12 cellular contexts compared by ENCODE assay signal in the genomic region with DNA sequence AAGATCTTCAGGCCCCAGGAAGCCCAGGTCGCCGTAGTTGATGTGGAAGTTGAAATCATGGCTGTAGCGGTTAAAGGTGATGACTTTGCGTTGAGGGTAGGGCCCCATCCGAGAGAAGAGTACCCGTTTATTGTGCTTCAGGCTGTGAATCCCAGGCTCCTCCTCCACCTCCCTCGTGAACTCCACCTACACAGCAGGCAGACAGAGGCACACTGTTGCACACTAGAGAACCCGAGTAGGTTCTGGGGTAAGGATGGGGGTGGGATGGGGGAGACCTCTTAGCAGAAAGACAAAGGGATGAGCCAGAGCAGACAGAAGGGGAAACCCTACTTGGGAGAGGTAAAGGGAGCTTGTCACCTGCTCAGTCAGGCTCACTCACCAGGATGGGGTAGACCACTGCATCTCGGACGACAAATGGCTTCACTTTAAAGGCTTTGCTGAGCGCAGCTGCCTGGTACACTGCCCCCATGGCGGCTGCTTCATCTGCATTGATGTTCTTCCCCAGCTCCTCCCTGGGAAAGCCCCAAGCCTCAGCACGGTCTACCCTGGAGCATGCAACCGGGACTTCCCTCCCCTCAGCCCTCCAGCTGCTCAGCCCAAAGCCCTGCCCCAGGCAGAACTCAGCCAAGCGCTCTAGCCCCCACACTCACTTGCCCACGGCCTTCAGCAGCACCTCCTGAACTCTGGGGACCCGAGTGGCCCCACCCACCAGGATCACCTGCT. TPM values are rescaled to one million over a fixed set of nuclear protein-coding genes. Genes with fewer than 3 reads are reported as not detected.
DNase-seq lines count a peak whose midpoint lies in the region; ATAC-seq lines count a peak whose summit lies in the region.
"Had no signal": no experiment of that assay in that cellular context is flagged by ENCODE, and none has a peak within 500 bp of the region (broad histone marks: within the 10 kb centered on the region; RNA-seq: fewer than 3 reads in every experiment).

No MANE protein-coding gene starts in this region.

- H3K9ac ChIP-seq in GM23248 = no peak overlapping the region

- no peaks in the 10 kb centered on the region for H3K27me3 ChIP-seq in GM23248 (replicated peaks; ENCODE audit: insufficient read depth)
- H3K27me3 ChIP-seq: vagina had no signal

- H3K4me1 ChIP-seq in GM23248 (ENCODE audit: insufficient read depth) = 0 out of 2 replicates have a peak, but pooled peaks cover 6% of the 10 kb centered on the region

- no peaks in the 10 kb centered on the region for H3K9me2 ChIP-seq in GM23248 (ENCODE audit: insufficient read depth)

- H3F3A ChIP-seq in GM23248 (ENCODE audit: insufficient read depth) = no peaks in the 10 kb centered on the region

- H3K27ac Mint-ChIP-seq in activated CD8-positive, alpha-beta memory T cell treated with anti-CD3 and anti-CD28 coated beads, Interleukin-2, amount 10 ng/mL, durations not matched to agents 7 days and 5 days = peak overlapping the region; percentile 18
- peak overlapping the region in 4 of 6 donors; percentile 44 to 92 (median 60) for H3K27ac Mint-ChIP-seq in naive B cell

- H3K27ac ChIP-seq in GM23248 = no peak overlapping the region
- H3K27ac ChIP-seq: vagina had no signal

- H2AFZ ChIP-seq in GM23248 = no peak overlapping the region

- H3K36me3 Mint-ChIP-seq in activated CD8-positive, alpha-beta memory T cell treated with anti-CD3 and anti-CD28 coated beads, Interleukin-2, amount 10 ng/mL, durations not matched to agents 7 days and 5 days = peaks cover 45% of the 10 kb centered on the region
- peaks cover 0 to 45% of the 10 kb centered on the region in 2 donors for H3K36me3 Mint-ChIP-seq in naive B cell

- no peaks in the 10 kb centered on the region for H3K9me3 ChIP-seq in GM23248 (ENCODE audit: low read depth)
- H3K9me3 ChIP-seq: vagina had no signal

- H3K4me3 ChIP-seq in GM23248 = no peak overlapping the region
- H3K4me3 ChIP-seq: vagina had no signal

- no peak for DNase-seq in activated CD8-positive, alpha-beta memory T cell treated with anti-CD3 and anti-CD28 coated beads, Interleukin-2, amount 10 ng/mL, durations not matched to agents 7 days and 5 days
- DNase-seq in activated CD8-positive, alpha-beta memory T cell treated with anti-CD3 and anti-CD28 coated beads, Interleukin-2, amount 50 U/mL, for 4 hours = no peak
- DNase-seq in naive B cell (peak; percentile 39), NCI-H2029 treated with DMSO at 0.1 percent for 48 hours (lab: John Stamatoyannopoulos, UW) (no peak), GM23248 (no peak)
- DNase-seq: GF-D8, H7, SHP77 had no signal

- H3K9me3 Mint-ChIP-seq in activated CD8-positive, alpha-beta memory T cell treated with anti-CD3 and anti-CD28 coated beads, Interleukin-2, amount 10 ng/mL, durations not matched to agents 7 days and 5 days (ENCODE audit: low read depth) = no peaks in the 10 kb centered on the region
- no peaks in the 10 kb centered on the region for H3K9me3 Mint-ChIP-seq in naive B cell

- CTCF ChIA-PET in activated CD8-positive, alpha-beta memory T cell treated with anti-CD3 and anti-CD28 coated beads, Interleukin-2, amount 10 ng/mL, durations not matched to agents 7 days and 5 days (lab: Charles Lee) = interaction anchor here (1.2 to 2.5 kb wide), 3 partner anchors 13 to 362 kb away, joined by 3 to 8 read pairs (median 3); partner anchors contain the start of gene VPS11

- WGBS in GM23248 (ENCODE audit: low coverage in 1 of 2, low lambda C conversion rate in 2 of 2, missing lambda C conversion rate in 2 of 2), 2 experiments = 82 to 84% methylated on average over 17 of the region's 17 CpGs

- in situ Hi-C loops in GM23248 (cut with MboI) = no loop called here

- H3K79me2 ChIP-seq in GM23248 (ENCODE audit: insufficient read depth) = peaks cover 36% of the 10 kb centered on the region

- no peak overlapping the region for H3K4me2 ChIP-seq in GM23248 (ENCODE audit: unreplicated experiment)

- H3K4me1 Mint-ChIP-seq in activated CD8-positive, alpha-beta memory T cell treated with anti-CD3 and anti-CD28 coated beads, Interleukin-2, amount 10 ng/mL, durations not matched to agents 7 days and 5 days = peaks cover 40% of the 10 kb centered on the region
- H3K4me1 Mint-ChIP-seq in naive B cell = peaks cover 23 to 43% (median 34%) of the 10 kb centered on the region in 3 donors

- H3K36me3 ChIP-seq in GM23248 (ENCODE audit: low read depth) = peaks cover 39% of the 10 kb centered on the region; the same call in 1 of the 2 replicates

- no peaks in the 10 kb centered on the region for H4K20me1 ChIP-seq in GM23248 (ENCODE audit: insufficient read depth)

- no peaks in the 10 kb centered on the region for H3K27me3 Mint-ChIP-seq in activated CD8-positive, alpha-beta memory T cell treated with anti-CD3 and anti-CD28 coated beads, Interleukin-2, amount 10 ng/mL, durations not matched to agents 7 days and 5 days
- H3K27me3 Mint-ChIP-seq in naive B cell = no peaks in the 10 kb centered on the region

- ATAC-seq in activated CD8-positive, alpha-beta memory T cell treated with anti-CD3 and anti-CD28 coated beads, Interleukin-2, amount 10 ng/mL, durations not matched to agents 7 days and 5 days = no peak
- ATAC-seq in GM19463 (IDR thresholded peaks at IDR 0.05; ENCODE audit: unreplicated experiment) = peak; percentile 77
- ATAC-seq in HG03378 (IDR thresholded peaks at IDR 0.05; ENCODE audit: unreplicated experiment) = peak; percentile 44
- ATAC-seq in naive B cell (ENCODE audit: low read depth in 2 of 2) = peak; percentile 66 to 74
- ATAC-seq in HG03159 (IDR thresholded peaks at IDR 0.05; ENCODE audit: unreplicated experiment) = no peak

- no peak overlapping the region for H3K4me3 Mint-ChIP-seq in activated CD8-positive, alpha-beta memory T cell treated with anti-CD3 and anti-CD28 coated beads, Interleukin-2, amount 10 ng/mL, durations not matched to agents 7 days and 5 days
- H3K4me3 Mint-ChIP-seq in naive B cell = peak overlapping the region in 4 of 8 donors; percentile 38 to 78 (median 58)

RNA-seq across cellular contexts. Expression of gene HYOU1, which starts 5.4 kb away (rescaled TPM):
- 100 to 1,000 TPM; 108 to 163 TPM for total RNA-seq in activated CD8-positive, alpha-beta memory T cell treated with anti-CD3 and anti-CD28 coated beads, Interleukin-2, amount 10 ng/mL, durations not matched to agents 7 days and 5 days
- polyA plus RNA-seq in naive B cell (ENCODE audit: low read depth in 6 of 6) (10 to 100 TPM in 5 of 6 donors, 1 to 10 TPM in 1; 7.1 to 13.4 (median 12.5) TPM), GM23248 (2016; fragmentation: Nextera tagmentation; extraction: Ambion mirVana) (56.3 and 58.5 TPM in 2 replicates)
- 85.4 and 97.0 TPM in 2 replicates for total RNA-seq in GM23248 (2014; rRNA removed; shearing (Covaris generic))

RNA-seq across cellular contexts. Expression of gene VPS11, which starts 16.0 kb away (rescaled TPM):
- total RNA-seq in activated CD8-positive, alpha-beta memory T cell treated with anti-CD3 and anti-CD28 coated beads, Interleukin-2, amount 10 ng/mL, durations not matched to agents 7 days and 5 days = 10 to 100 TPM; 30.1 to 31.2 TPM
- polyA plus RNA-seq in naive B cell (ENCODE audit: low read depth in 6 of 6) = 10 to 100 TPM; 36.7 to 50.0 (median 46.2) TPM
- total RNA-seq in GM23248 (2014; rRNA removed; shearing (Covaris generic)) = 21.0 and 27.9 TPM in 2 replicates
- 22.3 and 24.1 TPM in 2 replicates for polyA plus RNA-seq in GM23248 (2016; fragmentation: Nextera tagmentation; extraction: Ambion mirVana)

RNA-seq across cellular contexts. Expression of gene SLC37A4, which starts 20.9 kb away (rescaled TPM):
- 10 to 100 TPM; 26.0 to 26.5 TPM for total RNA-seq in activated CD8-positive, alpha-beta memory T cell treated with anti-CD3 and anti-CD28 coated beads, Interleukin-2, amount 10 ng/mL, durations not matched to agents 7 days and 5 days
- polyA plus RNA-seq in naive B cell (ENCODE audit: low read depth in 6 of 6) (10 to 100 TPM in 4 of 6 donors, 1 to 10 TPM in 2; 8.1 to 12.8 (median 11.1) TPM), GM23248 (2016; fragmentation: Nextera tagmentation; extraction: Ambion mirVana) (7.8 and 7.9 TPM in 2 replicates)
- 11.1 and 13.7 TPM in 2 replicates for total RNA-seq in GM23248 (2014; rRNA removed; shearing (Covaris generic))

RNA-seq across cellular contexts. Expression of gene TRAPPC4, which starts 33.0 kb away (rescaled TPM):
- 10 to 100 TPM; 73.9 to 91.5 TPM for total RNA-seq in activated CD8-positive, alpha-beta memory T cell treated with anti-CD3 and anti-CD28 coated beads, Interleukin-2, amount 10 ng/mL, durations not matched to agents 7 days and 5 days
- polyA plus RNA-seq in naive B cell (ENCODE audit: low read depth in 6 of 6) (100 to 1,000 TPM in 1 of 6 donors, 10 to 100 TPM in 5; 45.6 to 103 (median 73.6) TPM), GM23248 (2016; fragmentation: Nextera tagmentation; extraction: Ambion mirVana) (207 and 210 TPM in 2 replicates)
- total RNA-seq in GM23248 (2014; rRNA removed; shearing (Covaris generic)) = 70.4 and 90.6 TPM in 2 replicates

RNA-seq across cellular contexts. Expression of gene HMBS, which starts 33.1 kb away (rescaled TPM):
- total RNA-seq in activated CD8-positive, alpha-beta memory T cell treated with anti-CD3 and anti-CD28 coated beads, Interleukin-2, amount 10 ng/mL, durations not matched to agents 7 days and 5 days = 10 to 100 TPM; 26.6 to 36.7 TPM
- polyA plus RNA-seq in naive B cell (ENCODE audit: low read depth in 6 of 6) = 10 to 100 TPM; 11.7 to 26.8 (median 16.4) TPM
- total RNA-seq in GM23248 (2014; rRNA removed; shearing (Covaris generic)) = 5.1 and 8.5 TPM in 2 replicates
- 46.1 and 53.3 TPM in 2 replicates for polyA plus RNA-seq in GM23248 (2016; fragmentation: Nextera tagmentation; extraction: Ambion mirVana)

Comparison
In these comparisons a context has a peak if more than half of its experiments do, and no peak if none do; other contexts are left out.
1. ATAC-seq: peak in GM19463 (single experiment), HG03378 (single experiment) and naive B cell (2 of 2); none in activated CD8-positive, alpha-beta memory T cell treated with anti-CD3 and anti-CD28 coated beads, Interleukin-2, amount 10 ng/mL, durations not matched to agents 7 days and 5 days (single experiment) and HG03159 (single experiment).